In genomic region chr10:85767936-85768335, GRCh38 we compare ENCODE assay signal across 33 cellular contexts.
DNase-seq lines count a peak whose midpoint lies in the region; ATAC-seq and TF ChIP-seq lines count a peak whose summit lies in the region.
"Had no signal": no experiment of that assay in that cellular context is flagged by ENCODE, and none has a peak within 500 bp of the region (broad histone marks: within the 10 kb centered on the region; RNA-seq: fewer than 3 reads in every experiment).

No MANE protein-coding gene starts in this region.

- peaks cover 11% of the 10 kb centered on the region for H3K4me1 Mint-ChIP-seq in WTC11
- H3K4me1 Mint-ChIP-seq: B cell; CD14-positive monocyte; CD4-positive, alpha-beta memory T cell; CD4-positive, CD25-positive, alpha-beta regulatory T cell; CD8-positive, alpha-beta memory T cell had no signal

- H3K4me1 ChIP-seq in mesendoderm (ENCODE audit: control insufficient read depth, low read depth, low read length) (peaks cover 4% of the 10 kb centered on the region), PC-3 (ENCODE audit: insufficient read depth, low read length) (no peaks in the 10 kb centered on the region)
- H3K4me1 ChIP-seq: A549, BE2C, BLaER1, Caco-2 had no signal

- intact Hi-C loops in PC-3 (cut with micrococcal nuclease) = no loop called here

- H3K79me1 ChIP-seq in mesendoderm (ENCODE audit: low read length) = no peaks in the 10 kb centered on the region

- BruUV-seq in PC-3 (replicated peaks; lab: Mats Ljungman, UMichigan) = no TSS peak

- POLR2A ChIA-PET in WTC11 (lab: Charles Lee) (no interaction called here), PC-3 (lab: Charles Lee; ENCODE audit: unreplicated experiment) (no interaction called here)

- no peak overlapping the region for H2BK120ac ChIP-seq in mesendoderm (ENCODE audit: low read depth, low read length)

- no peaks in the 10 kb centered on the region for H3K9me3 ChIP-seq in PC-3 (ENCODE audit: low read length)
- H3K9me3 ChIP-seq: A549, BE2C, Caco-2 had no signal

- H2AFZ ChIP-seq in PC-3 (ENCODE audit: low read length) = no peak overlapping the region

- H4K20me1 ChIP-seq in PC-3 (ENCODE audit: low read length) = no peaks in the 10 kb centered on the region
- H4K20me1 ChIP-seq: BLaER1; BLaER1 treated with 17β-estradiol and CSF1 and Interleukin-3, amounts not matched to agents 10 nM and 100 nM had no signal

- H3K27ac ChIP-seq in mesendoderm (ENCODE audit: low read depth, low read length) = no peak overlapping the region
- no peak overlapping the region for H3K27ac ChIP-seq in PC-3 (ENCODE audit: low read length)
- H3K27ac ChIP-seq: 22Rv1; A549; BLaER1; BLaER1 treated with 17β-estradiol and CSF1 and Interleukin-3, amounts not matched to agents 10 nM and 100 nM; C4-2B had no signal

- H3F3A ChIP-seq in PC-3 (ENCODE audit: low read length, unreplicated experiment) = no peaks in the 10 kb centered on the region

- H3K36me3 ChIP-seq in mesendoderm (ENCODE audit: control insufficient read depth, insufficient read depth, low read length) (no peaks in the 10 kb centered on the region), PC-3 (ENCODE audit: low read depth, low read length) (no peaks in the 10 kb centered on the region)
- H3K36me3 ChIP-seq: BE2C; BLaER1; BLaER1 treated with 17β-estradiol and CSF1 and Interleukin-3, amounts not matched to agents 10 nM and 100 nM had no signal

- H3K56ac ChIP-seq in mesendoderm (ENCODE audit: low read length) = peak overlapping the region; percentile 1

- H4K5ac ChIP-seq in mesendoderm (ENCODE audit: low read length) = no peak overlapping the region

- peaks cover 33% of the 10 kb centered on the region for H3K36me3 Mint-ChIP-seq in WTC11
- H3K36me3 Mint-ChIP-seq: CD14-positive monocyte; CD4-positive, alpha-beta memory T cell; CD4-positive, CD25-positive, alpha-beta regulatory T cell; CD8-positive, alpha-beta memory T cell; CD8-positive, alpha-beta T cell had no signal

- CTCF ChIA-PET in WTC11 (lab: Charles Lee) = interaction anchor here (0.8 to 1.1 kb wide), 2 partner anchors 595 to 620 kb away, joined by 3 read pairs; no protein-coding TSS in a partner anchor
- CTCF ChIA-PET in PC-3 (lab: Charles Lee) = no interaction called here

- H3K23ac ChIP-seq in mesendoderm (ENCODE audit: low read length) = no peak overlapping the region

- H3K9ac ChIP-seq in mesendoderm (ENCODE audit: low read length) (no peak overlapping the region), PC-3 (ENCODE audit: low read length) (no peak overlapping the region)
- H3K9ac ChIP-seq: BLaER1; BLaER1 treated with 17β-estradiol and CSF1 and Interleukin-3, amounts not matched to agents 10 nM and 100 nM had no signal

- H3K4me3 ChIP-seq in mesendoderm (ENCODE audit: low read length) (no peak overlapping the region), PC-3 (ENCODE audit: low read length) (no peak overlapping the region)
- H3K4me3 ChIP-seq: A549; BLaER1; BLaER1 treated with 17β-estradiol and CSF1 and Interleukin-3, amounts not matched to agents 10 nM and 100 nM had no signal

- ATAC-seq in WTC11 (no peak), HG02885 (IDR thresholded peaks at IDR 0.05; ENCODE audit: poor library complexity, unreplicated experiment) (no peak), PC-3 (no peak), GM21528 (IDR thresholded peaks at IDR 0.05; ENCODE audit: low FRiP score, unreplicated experiment) (no peak)
- ATAC-seq: A549; CD8-positive, alpha-beta T cell had no signal

- H3K9me3 Mint-ChIP-seq in WTC11 = peaks cover 34% of the 10 kb centered on the region
- H3K9me3 Mint-ChIP-seq: CD4-positive, alpha-beta T cell; CD8-positive, alpha-beta T cell had no signal

- no peak overlapping the region for H4K8ac ChIP-seq in mesendoderm (ENCODE audit: low read depth, low read length)

- WGBS in mesendoderm (ENCODE audit: extremely low coverage, insufficient coverage, low lambda C conversion rate) = no CpG with 5 or more reads among the region's 2 CpGs

- H3K4ac ChIP-seq in mesendoderm (ENCODE audit: low read depth, low read length) = no peak overlapping the region

- no peak overlapping the region for H2BK15ac ChIP-seq in mesendoderm (replicated peaks; ENCODE audit: low read depth)

- H3K79me2 ChIP-seq in mesendoderm (ENCODE audit: control insufficient read depth, insufficient read depth, low read length) (no peaks in the 10 kb centered on the region), PC-3 (ENCODE audit: low read length) (no peaks in the 10 kb centered on the region)

- no peak overlapping the region for H3K4me3 Mint-ChIP-seq in WTC11
- H3K4me3 Mint-ChIP-seq: B cell; CD14-positive monocyte; CD4-positive, alpha-beta memory T cell; CD4-positive, alpha-beta T cell; CD4-positive, CD25-positive, alpha-beta regulatory T cell; CD8-positive, alpha-beta memory T cell; CD8-positive, alpha-beta T cell had no signal

- H3K27me3 ChIP-seq in mesendoderm (ENCODE audit: insufficient read depth, low read length, poor library complexity) = no peaks in the 10 kb centered on the region
- H3K27me3 ChIP-seq in PC-3 (ENCODE audit: low read length) = no peaks in the 10 kb centered on the region
- H3K27me3 ChIP-seq: BE2C; BLaER1; BLaER1 treated with 17β-estradiol and CSF1 and Interleukin-3, amounts not matched to agents 10 nM and 100 nM had no signal

- no peaks in the 10 kb centered on the region for H3K27me3 Mint-ChIP-seq in WTC11 (ENCODE audit: low read depth)
- H3K27me3 Mint-ChIP-seq: B cell had no signal

- H2AK5ac ChIP-seq in mesendoderm (ENCODE audit: low read length) = no peak overlapping the region

- H3K4me2 ChIP-seq in mesendoderm (ENCODE audit: low read length) = no peak overlapping the region
- H3K4me2 ChIP-seq in PC-3 (ENCODE audit: low read length) = no peak overlapping the region
- H3K4me2 ChIP-seq: A549; BLaER1; BLaER1 treated with 17β-estradiol and CSF1 and Interleukin-3, amounts not matched to agents 10 nM and 100 nM had no signal

- H3K27ac Mint-ChIP-seq in WTC11 = 0 out of 2 replicates have a peak overlapping the region, but pooled peaks have one; percentile 33
- H3K27ac Mint-ChIP-seq: B cell; CD14-positive monocyte; CD4-positive, alpha-beta memory T cell; CD4-positive, alpha-beta T cell; CD4-positive, CD25-positive, alpha-beta regulatory T cell; CD8-positive, alpha-beta memory T cell; CD8-positive, alpha-beta T cell had no signal

- H3K18ac ChIP-seq in mesendoderm (ENCODE audit: low read length) = peak overlapping the region; percentile 1

- TF ChIP-seq CTCF in WTC11 (IDR thresholded peaks at IDR 0.05) (no peak), PC-3 (conservative IDR thresholded peaks at IDR 0.05; ENCODE audit: low read depth, low read length) (no peak)

- DNase-seq in WTC11 (ENCODE audit: low spot score) (no peak), dermis microvascular lymphatic vessel endothelial cell (ENCODE audit: low read depth in 2 of 2) (peak; percentile 26 to 53), mesendoderm (no peak), PC-3 (no peak)
- DNase-seq: 8988T; ACHN; AML-193; BE2C; C1 segment of cervical spinal cord; Caco-2; Calu3; CD4-positive, alpha-beta memory T cell; CD4-positive, alpha-beta T cell; CD4-positive, CD25-positive, alpha-beta regulatory T cell; CD8-positive, alpha-beta memory T cell; CD8-positive, alpha-beta T cell; COR-L47; DMS 273 treated with DMSO at 0.1 percent for 48 hours; DMS153; DMS53; DMS79; DMS79 treated with DMSO at 0.1 percent for 48 hours; DND-41; EL had no signal

- H3K9me2 ChIP-seq in PC-3 (replicated peaks; ENCODE audit: low read length) = no peaks in the 10 kb centered on the region

- H2BK5ac ChIP-seq in mesendoderm (ENCODE audit: low read length) = no peak overlapping the region

TF ChIP-seq in WTC11, 78 proteins besides CTCF, POLR2A, EP300 and RAD21:
- TF ChIP-seq ZNF396 (CRISPR knock-in tag; IDR thresholded peaks at IDR 0.05; ENCODE audit: borderline replicate concordance) = no peak
- TF ChIP-seq TEAD1 (CRISPR knock-in tag; IDR thresholded peaks at IDR 0.05) = no peak
- no peak for TF ChIP-seq FOXP1 (CRISPR knock-in tag; IDR thresholded peaks at IDR 0.05; ENCODE audit: borderline replicate concordance)
- no peak for TF ChIP-seq FOXJ3 (CRISPR knock-in tag; IDR thresholded peaks at IDR 0.05; ENCODE audit: borderline replicate concordance)
- no peak for TF ChIP-seq ZNF219 (CRISPR knock-in tag; IDR thresholded peaks at IDR 0.05; ENCODE audit: borderline replicate concordance)
- no peak for TF ChIP-seq OVOL2 (CRISPR knock-in tag; IDR thresholded peaks at IDR 0.05; ENCODE audit: borderline replicate concordance)

Comparison
In these comparisons a context has a peak if more than half of its experiments do, and no peak if none do; other contexts are left out.
1. DNase-seq: peak in dermis microvascular lymphatic vessel endothelial cell (2 of 2); none in WTC11 (single experiment), mesendoderm (single experiment) and PC-3 (single experiment).